9 cellular contexts compared by ENCODE assay signal in the genomic region with DNA sequence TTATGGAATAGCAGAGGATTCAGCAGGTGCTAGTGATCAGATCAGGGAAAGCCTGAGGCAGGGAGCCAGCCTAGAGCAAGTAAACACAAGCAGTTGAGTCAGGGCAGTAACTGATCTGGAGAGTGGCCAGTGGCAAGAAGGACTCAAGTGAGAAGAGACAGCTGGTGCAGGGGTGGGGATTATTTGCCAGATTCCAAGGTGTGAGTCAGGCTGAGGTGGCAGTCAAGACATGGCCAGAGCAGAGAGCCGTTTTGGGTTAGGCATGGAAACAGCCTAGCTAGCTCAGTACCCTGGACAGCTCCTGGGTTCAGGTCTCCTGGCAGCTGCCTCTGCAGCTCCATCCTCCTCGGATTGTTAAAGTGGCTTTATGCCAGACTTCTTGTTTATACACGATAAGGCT.
DNase-seq lines count a peak whose midpoint lies in the region; ATAC-seq and TF ChIP-seq lines count a peak whose summit lies in the region.
"Had no signal": no experiment of that assay in that cellular context is flagged by ENCODE, and none has a peak within 500 bp of the region (broad histone marks: within the 10 kb centered on the region; RNA-seq: fewer than 3 reads in every experiment).

No MANE protein-coding gene starts in this region.

- no peak overlapping the region for H3K27ac Mint-ChIP-seq in stimulated activated effector memory CD8-positive, alpha-beta T cell treated with anti-CD3 and anti-CD28 coated beads, Interleukin-12 subunit alpha, Interleukin-12 subunit beta, amount 100 ng/mL, for 72 hours
- H3K27ac Mint-ChIP-seq in glutamatergic neuron (ENCODE audit: unreplicated experiment), result no peak overlapping the region

- TF ChIP-seq CTCF in BE2C (IDR thresholded peaks at IDR 0.05; ENCODE audit: low read depth, low read length) (no peak), fibroblast of pulmonary artery (IDR thresholded peaks at IDR 0.05; ENCODE audit: low read length, missing control alignments) (no peak), glutamatergic neuron (IDR thresholded peaks at IDR 0.05; ENCODE audit: partially characterized antibody, unreplicated experiment) (no peak)

- no peaks in the 10 kb centered on the region for H3K4me1 Mint-ChIP-seq in stimulated activated effector memory CD8-positive, alpha-beta T cell treated with anti-CD3 and anti-CD28 coated beads, Interleukin-12 subunit alpha, Interleukin-12 subunit beta, amount 100 ng/mL, for 72 hours
- peaks cover 11% of the 10 kb centered on the region for H3K4me1 Mint-ChIP-seq in glutamatergic neuron (ENCODE audit: low read depth, unreplicated experiment)

- peak; percentile 9 for DNase-seq in BE2C
- DNase-seq in HPDE6-E6E7 (ENCODE audit: extremely low spot score), result peak; percentile 27
- peak; percentile 18 to 59 for DNase-seq in SJSA1 (ENCODE audit: low read depth in 1 of 2, low spot score in 2 of 2)
- DNase-seq in fibroblast of pulmonary artery (ENCODE audit: low read depth), result peak; percentile 10
- DNase-seq in stimulated activated effector memory CD8-positive, alpha-beta T cell treated with anti-CD3 and anti-CD28 coated beads, Interleukin-12 subunit alpha, Interleukin-12 subunit beta, amount 100 ng/mL, for 72 hours (ENCODE audit: low spot score in 2 of 2), result peak in 1 of 2 donors; percentile 2
- DNase-seq in glutamatergic neuron, result no peak
- DNase-seq in NCI-H187 (lab: John Stamatoyannopoulos, UW), result no peak

- peaks cover 3% of the 10 kb centered on the region for H3K27me3 Mint-ChIP-seq in glutamatergic neuron (ENCODE audit: unreplicated experiment)

- H3K4me3 Mint-ChIP-seq in stimulated activated effector memory CD8-positive, alpha-beta T cell treated with anti-CD3 and anti-CD28 coated beads, Interleukin-12 subunit alpha, Interleukin-12 subunit beta, amount 100 ng/mL, for 72 hours, result no peak overlapping the region
- H3K4me3 Mint-ChIP-seq in glutamatergic neuron (ENCODE audit: unreplicated experiment), result no peak overlapping the region

- H3K36me3 Mint-ChIP-seq in stimulated activated effector memory CD8-positive, alpha-beta T cell treated with anti-CD3 and anti-CD28 coated beads, Interleukin-12 subunit alpha, Interleukin-12 subunit beta, amount 100 ng/mL, for 72 hours, result no peaks in the 10 kb centered on the region
- no peaks in the 10 kb centered on the region for H3K36me3 Mint-ChIP-seq in glutamatergic neuron (ENCODE audit: unreplicated experiment)

- no peak overlapping the region for H3K4me3 ChIP-seq in BE2C (ENCODE audit: low read depth, low read length)
- H3K4me3 ChIP-seq in SJSA1, result no peak overlapping the region
- no peak overlapping the region for H3K4me3 ChIP-seq in fibroblast of pulmonary artery (replicated peaks; ENCODE audit: low read depth, low read length)
- H3K4me3 ChIP-seq: ovary had no signal

- H3K27me3 ChIP-seq in BE2C (no peaks in the 10 kb centered on the region; the same call in 1 of the 2 replicates), SJSA1 (replicated peaks) (0 out of 2 replicates have a peak, but pooled peaks cover 2% of the 10 kb centered on the region)
- H3K27me3 ChIP-seq: ovary had no signal

- H3K9me3 Mint-ChIP-seq in stimulated activated effector memory CD8-positive, alpha-beta T cell treated with anti-CD3 and anti-CD28 coated beads, Interleukin-12 subunit alpha, Interleukin-12 subunit beta, amount 100 ng/mL, for 72 hours, result peaks cover 10% of the 10 kb centered on the region
- H3K9me3 Mint-ChIP-seq in glutamatergic neuron (ENCODE audit: unreplicated experiment), result no peaks in the 10 kb centered on the region

- H3K27ac ChIP-seq in SJSA1, result no peak overlapping the region
- H3K27ac ChIP-seq: ovary had no signal

- H3K9me3 ChIP-seq in BE2C, result no peaks in the 10 kb centered on the region
- H3K9me3 ChIP-seq in SJSA1 (replicated peaks), result no peaks in the 10 kb centered on the region
- H3K9me3 ChIP-seq: ovary had no signal

- no peaks in the 10 kb centered on the region for H3K36me3 ChIP-seq in BE2C
- no peaks in the 10 kb centered on the region for H3K36me3 ChIP-seq in SJSA1
- H3K36me3 ChIP-seq: ovary had no signal

- peak; percentile 42 for ATAC-seq in stimulated activated effector memory CD8-positive, alpha-beta T cell treated with anti-CD3 and anti-CD28 coated beads, Interleukin-12 subunit alpha, Interleukin-12 subunit beta, amount 100 ng/mL, for 72 hours
- no peak for ATAC-seq in activated CD4-positive, CD25-positive, alpha-beta regulatory T cell treated with anti-CD3 and anti-CD28 coated beads, Interleukin-2, amount 50 U/mL, for 24 hours

- H3K4me1 ChIP-seq in BE2C, result no peaks in the 10 kb centered on the region
- H3K4me1 ChIP-seq in SJSA1 (replicated peaks), result no peaks in the 10 kb centered on the region

Comparison
In these comparisons a context has a peak if more than half of its experiments do, and no peak if none do; other contexts are left out.
1. DNase-seq: peak in BE2C (single experiment), HPDE6-E6E7 (single experiment), SJSA1 (2 of 2) and fibroblast of pulmonary artery (single experiment); none in glutamatergic neuron (single experiment) and NCI-H187 (0 of 2).